ENCODE assay signal across 33 cellular contexts in the genomic region with DNA sequence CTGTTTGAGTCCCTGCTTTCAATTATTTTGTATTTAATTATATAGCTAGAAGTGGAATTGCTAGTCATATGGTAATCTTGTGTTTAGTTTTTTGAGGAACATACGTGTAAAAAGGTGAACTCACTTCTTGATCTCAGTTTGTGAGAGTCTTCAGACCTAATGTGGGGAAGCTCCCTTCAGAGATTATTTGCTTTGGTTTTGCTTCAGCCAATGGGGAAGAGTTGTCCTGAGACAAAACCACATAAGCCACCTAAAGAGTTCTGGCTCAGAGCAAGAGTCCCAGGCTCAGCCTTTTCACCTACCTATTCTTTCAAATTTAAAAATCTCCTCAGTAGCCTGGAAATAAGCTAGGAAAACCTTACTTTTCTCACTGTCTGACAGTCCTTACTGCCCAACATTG.
"Had no signal": no experiment of that assay in that cellular context is flagged by ENCODE, and none has a peak within 500 bp of the region (broad histone marks: within the 10 kb centered on the region; RNA-seq: fewer than 3 reads in every experiment).

No MANE protein-coding gene starts in this region.

- H3K4me3 ChIP-seq: adrenal gland, body of pancreas, breast epithelium had no signal

- ATAC-seq: activated CD8-positive, alpha-beta T cell treated with anti-CD3 and anti-CD28 coated beads for 36 hours; activated naive CD4-positive, alpha-beta T cell treated with anti-CD3 and anti-CD28 coated beads, Interleukin-2, amount 50 U/mL, for 72 hours; activated T-cell treated with anti-CD3 and anti-CD28 coated beads, Interleukin-2, amount 50 U/mL, for 4 hours; activated T-cell treated with anti-CD3 and anti-CD28 coated beads, Interleukin-2, amount 50 U/mL, for 72 hours; activated T-helper 17 cell treated with anti-CD3 and anti-CD28 coated beads, Interleukin-2, amount 50 U/mL, for 72 hours; body of pancreas had no signal

- H3K9me3 ChIP-seq: adrenal gland, body of pancreas, breast epithelium had no signal

- H3K36me3 Mint-ChIP-seq: activated CD4-positive, alpha-beta memory T cell treated with anti-CD3 and anti-CD28 coated beads for 36 hours; activated naive CD8-positive, alpha-beta T cell treated with anti-CD3 and anti-CD28 coated beads for 36 hours had no signal

- H3K4me3 Mint-ChIP-seq: activated B cell treated with CpG ODN at 0.5 μM for 24 hours; activated CD4-positive, alpha-beta memory T cell treated with anti-CD3 and anti-CD28 coated beads for 36 hours; activated CD4-positive, alpha-beta T cell treated with anti-CD3 and anti-CD28 coated beads, Interleukin-2, amount 10 ng/mL, durations not matched to agents 24 days and 14 days; activated CD8-positive, alpha-beta T cell treated with anti-CD3 and anti-CD28 coated beads for 36 hours; activated naive CD4-positive, alpha-beta T cell treated with anti-CD3 and anti-CD28 coated beads for 36 hours; activated naive CD8-positive, alpha-beta T cell treated with anti-CD3 and anti-CD28 coated beads for 36 hours; activated T-cell treated with anti-CD3 and anti-CD28 coated beads, Interleukin-2, amount 50 U/mL, for 4 hours; activated T-cell treated with anti-CD3 and anti-CD28 coated beads, Interleukin-2, amount 50 U/mL, for 72 hours; activated T-helper 1 cell treated with anti-CD3 and anti-CD28 coated beads, Interleukin-12 subunit alpha, Interleukin-12 subunit beta, Interleukin-2, Interleukin-4 antibody, amounts not matched to agents 30 ng/mL and 10 ng/mL and 1 ng/mL, durations not matched to agents 14 hours and 24 hours and 36 hours; activated T-helper 17 cell treated with anti-CD3 and anti-CD28 coated beads, Interleukin-2, amount 50 U/mL, for 72 hours; T-helper 2 cell treated with Interferon-gamma antibody and Interleukin-4, amounts not matched to agents 5 μg/mL and 100 μg/mL, for 36 hours had no signal

- H3K36me3 ChIP-seq: adrenal gland, brain microvascular endothelial cell, breast epithelium had no signal

- H3K27ac Mint-ChIP-seq: activated B cell treated with CpG ODN at 0.5 μM for 24 hours; activated CD4-positive, alpha-beta memory T cell treated with anti-CD3 and anti-CD28 coated beads for 36 hours; activated CD4-positive, alpha-beta T cell treated with anti-CD3 and anti-CD28 coated beads, Interleukin-2, amount 10 ng/mL, durations not matched to agents 24 days and 14 days; activated CD8-positive, alpha-beta T cell treated with anti-CD3 and anti-CD28 coated beads for 36 hours; activated naive CD4-positive, alpha-beta T cell treated with anti-CD3 and anti-CD28 coated beads for 36 hours; activated naive CD4-positive, alpha-beta T cell treated with anti-CD3 and anti-CD28 coated beads, Interleukin-2, amount 50 U/mL, for 72 hours; activated naive CD8-positive, alpha-beta T cell treated with anti-CD3 and anti-CD28 coated beads for 36 hours; activated T-cell treated with anti-CD3 and anti-CD28 coated beads, Interleukin-2, amount 50 U/mL, for 72 hours; activated T-helper 1 cell treated with anti-CD3 and anti-CD28 coated beads, Interleukin-12 subunit alpha, Interleukin-12 subunit beta, Interleukin-2, Interleukin-4 antibody, amounts not matched to agents 30 ng/mL and 10 ng/mL and 1 ng/mL, durations not matched to agents 14 hours and 24 hours and 36 hours; activated T-helper 17 cell treated with anti-CD3 and anti-CD28 coated beads, Interleukin-2, amount 50 U/mL, for 72 hours; T-helper 2 cell treated with Interferon-gamma antibody and Interleukin-4, amounts not matched to agents 5 μg/mL and 100 μg/mL, for 36 hours had no signal

- H3K9me3 Mint-ChIP-seq: activated T-helper 17 cell treated with anti-CD3 and anti-CD28 coated beads, Interleukin-2, amount 50 U/mL, for 72 hours had no signal

- H3K4me1 Mint-ChIP-seq: activated B cell treated with CpG ODN at 0.5 μM for 24 hours; activated CD4-positive, alpha-beta T cell treated with anti-CD3 and anti-CD28 coated beads, Interleukin-2, amount 10 ng/mL, durations not matched to agents 24 days and 14 days; activated naive CD8-positive, alpha-beta T cell treated with anti-CD3 and anti-CD28 coated beads for 36 hours; activated T-helper 17 cell treated with anti-CD3 and anti-CD28 coated beads, Interleukin-2, amount 50 U/mL, for 72 hours had no signal

- H3K27me3 ChIP-seq: adrenal gland, body of pancreas, brain microvascular endothelial cell, breast epithelium had no signal

- DNase-seq: activated B cell treated with CpG ODN at 0.5 μM for 24 hours; activated CD4-positive, alpha-beta memory T cell treated with anti-CD3 and anti-CD28 coated beads for 36 hours; activated CD4-positive, alpha-beta T cell treated with anti-CD3 and anti-CD28 coated beads for 4 hours; activated CD4-positive, alpha-beta T cell treated with anti-CD3 and anti-CD28 coated beads, Interleukin-2, amount 10 ng/mL, durations not matched to agents 24 days and 14 days; activated CD4-positive, alpha-beta T cell treated with anti-CD3 and anti-CD28 coated beads, Interleukin-2, amount 50 U/mL, for 1 hour; activated CD4-positive, alpha-beta T cell treated with anti-CD3 and anti-CD28 coated beads, Interleukin-2, amount 50 U/mL, for 4 hours; activated CD4-positive, CD25-positive, alpha-beta regulatory T cell treated with anti-CD3 and anti-CD28 coated beads, Interleukin-2, amount 50 U/mL, for 72 hours; activated CD8-positive, alpha-beta memory T cell treated with anti-CD3 and anti-CD28 coated beads, Interleukin-2, amount 50 U/mL, for 4 hours; activated CD8-positive, alpha-beta T cell treated with anti-CD3 and anti-CD28 coated beads for 36 hours; activated effector memory CD4-positive, alpha-beta T cell treated with anti-CD3 and anti-CD28 coated beads, Interleukin-2, amount 50 U/mL, for 16 hours; activated gamma-delta T cell treated with Interleukin-2 at 50 U/mL for 16 hours; activated naive CD4-positive, alpha-beta T cell; activated naive CD4-positive, alpha-beta T cell treated with anti-CD3 and anti-CD28 coated beads for 36 hours; activated naive CD4-positive, alpha-beta T cell treated with anti-CD3 and anti-CD28 coated beads, Interleukin-2, amount 50 U/mL, for 16 hours; activated naive CD8-positive, alpha-beta T cell treated with anti-CD3 and anti-CD28 coated beads for 36 hours; activated T-cell treated with anti-CD3 and anti-CD28 coated beads for 4 hours; activated T-cell treated with anti-CD3 and anti-CD28 coated beads, Interleukin-2, amount 50 U/mL, for 1 hour; activated T-cell treated with anti-CD3 and anti-CD28 coated beads, Interleukin-2, amount 50 U/mL, for 4 hours; activated T-cell treated with anti-CD3 and anti-CD28 coated beads, Interleukin-2, amount 50 U/mL, for 72 hours; adrenal gland; amniotic stem cell; aorta; body of pancreas; brain microvascular endothelial cell; central memory CD4-positive, alpha-beta T cell; T-helper 2 cell; T-helper 9 cell had no signal

- H3K4me1 ChIP-seq: adrenal gland, body of pancreas, breast epithelium had no signal

- H3K27ac ChIP-seq: adrenal gland, body of pancreas, brain microvascular endothelial cell, breast epithelium, VCaP had no signal
